In the genomic region with DNA sequence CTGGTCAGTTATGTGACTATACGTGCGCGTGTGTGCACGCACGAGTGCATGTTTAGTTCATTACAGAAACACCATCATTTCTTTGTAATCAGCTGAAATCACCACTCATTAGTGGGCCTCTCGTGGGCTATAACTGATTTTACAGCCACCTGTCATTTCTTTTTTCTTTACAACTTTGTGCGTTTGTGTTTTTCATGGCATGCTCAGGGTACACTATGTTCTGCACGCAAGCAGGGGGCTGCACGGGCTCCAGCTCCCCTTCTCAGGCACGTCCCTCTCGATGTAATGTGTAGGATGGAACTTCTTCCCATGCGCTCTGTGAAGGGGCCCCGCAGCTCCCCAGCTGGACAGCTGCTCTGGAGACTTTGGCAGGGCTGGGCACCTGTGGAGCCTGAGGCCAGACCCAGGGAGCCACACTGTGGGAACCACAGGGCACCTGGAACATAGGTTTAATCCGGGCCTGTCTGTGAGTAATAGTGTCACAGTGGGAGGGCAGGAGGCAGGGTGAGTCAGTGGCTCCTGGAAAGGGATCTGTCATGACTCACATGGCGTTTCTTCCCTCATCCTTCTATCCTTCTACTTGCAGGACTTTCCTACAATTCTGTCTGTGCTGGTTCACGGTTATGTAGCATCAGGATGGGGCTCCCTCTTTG, we compare ENCODE assay signal across 2 cellular contexts.
TF ChIP-seq lines count a peak whose summit lies in the region.

No MANE protein-coding gene starts in this region.

TF ChIP-seq in K562, 482 proteins besides CTCF, POLR2A, EP300 and RAD21:
- TF ChIP-seq FOSL1 (tag; conservative IDR thresholded peaks at IDR 0.05) (peak; percentile 93), JUND (IDR thresholded peaks at IDR 0.05; ENCODE audit: borderline replicate concordance, low read depth, low read length) (peak; percentile 52; the same call in 1 of the 2 replicates), JUND (tag; IDR thresholded peaks at IDR 0.05; ENCODE audit: borderline replicate concordance, low read depth, low read length) (peak; percentile 25; the same call in 1 of the 3 replicates), NR1H2 (CRISPR knock-in tag; IDR thresholded peaks at IDR 0.05) (no peak), MYNN (IDR thresholded peaks at IDR 0.05) (no peak), MYNN (CRISPR knock-in tag; IDR thresholded peaks at IDR 0.05) (no peak)
- TF ChIP-seq, protein P1, sequence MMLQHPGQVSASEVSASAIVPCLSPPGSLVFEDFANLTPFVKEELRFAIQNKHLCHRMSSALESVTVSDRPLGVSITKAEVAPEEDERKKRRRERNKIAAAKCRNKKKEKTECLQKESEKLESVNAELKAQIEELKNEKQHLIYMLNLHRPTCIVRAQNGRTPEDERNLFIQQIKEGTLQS (IDR thresholded peaks at IDR 0.05): peak; percentile 63
- TF ChIP-seq, protein P1 (CRISPR knock-in tag; conservative IDR thresholded peaks at IDR 0.05): no peak

TF ChIP-seq in HepG2, 621 proteins besides CTCF, POLR2A, EP300 and RAD21:
- TF ChIP-seq, protein P1 (CRISPR knock-in tag; IDR thresholded peaks at IDR 0.05): no peak
- TF ChIP-seq FOSL2 (CRISPR knock-in tag; IDR thresholded peaks at IDR 0.05): peak; percentile 32; the same call in 1 of the 2 replicates
